In the genomic region with DNA sequence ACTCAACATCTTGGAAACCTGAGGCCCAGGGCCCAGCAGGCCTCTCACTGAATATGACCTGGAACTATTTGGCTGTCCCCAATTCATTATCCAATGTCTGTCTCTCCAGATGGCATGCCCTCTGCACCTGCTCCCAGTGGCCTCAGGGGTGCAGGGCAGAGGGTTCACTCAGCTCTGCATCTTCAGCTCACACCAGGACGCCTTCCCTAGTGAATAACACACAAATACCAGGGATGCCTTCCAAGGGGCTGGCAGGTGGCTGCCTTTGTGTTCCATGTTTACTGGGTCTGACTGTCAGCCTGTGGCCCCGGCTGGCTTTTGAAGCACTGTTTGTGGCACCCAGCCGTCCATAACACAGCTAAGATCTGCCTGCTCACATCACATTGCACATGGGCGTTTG, we compare ENCODE assay signal across 1 cellular context.
TF ChIP-seq lines count a peak whose summit lies in the region.

No MANE protein-coding gene starts in this region.

TF ChIP-seq in HepG2, 621 proteins besides CTCF, POLR2A, EP300 and RAD21 (continued from another document):
- TF ChIP-seq, protein P1, sequence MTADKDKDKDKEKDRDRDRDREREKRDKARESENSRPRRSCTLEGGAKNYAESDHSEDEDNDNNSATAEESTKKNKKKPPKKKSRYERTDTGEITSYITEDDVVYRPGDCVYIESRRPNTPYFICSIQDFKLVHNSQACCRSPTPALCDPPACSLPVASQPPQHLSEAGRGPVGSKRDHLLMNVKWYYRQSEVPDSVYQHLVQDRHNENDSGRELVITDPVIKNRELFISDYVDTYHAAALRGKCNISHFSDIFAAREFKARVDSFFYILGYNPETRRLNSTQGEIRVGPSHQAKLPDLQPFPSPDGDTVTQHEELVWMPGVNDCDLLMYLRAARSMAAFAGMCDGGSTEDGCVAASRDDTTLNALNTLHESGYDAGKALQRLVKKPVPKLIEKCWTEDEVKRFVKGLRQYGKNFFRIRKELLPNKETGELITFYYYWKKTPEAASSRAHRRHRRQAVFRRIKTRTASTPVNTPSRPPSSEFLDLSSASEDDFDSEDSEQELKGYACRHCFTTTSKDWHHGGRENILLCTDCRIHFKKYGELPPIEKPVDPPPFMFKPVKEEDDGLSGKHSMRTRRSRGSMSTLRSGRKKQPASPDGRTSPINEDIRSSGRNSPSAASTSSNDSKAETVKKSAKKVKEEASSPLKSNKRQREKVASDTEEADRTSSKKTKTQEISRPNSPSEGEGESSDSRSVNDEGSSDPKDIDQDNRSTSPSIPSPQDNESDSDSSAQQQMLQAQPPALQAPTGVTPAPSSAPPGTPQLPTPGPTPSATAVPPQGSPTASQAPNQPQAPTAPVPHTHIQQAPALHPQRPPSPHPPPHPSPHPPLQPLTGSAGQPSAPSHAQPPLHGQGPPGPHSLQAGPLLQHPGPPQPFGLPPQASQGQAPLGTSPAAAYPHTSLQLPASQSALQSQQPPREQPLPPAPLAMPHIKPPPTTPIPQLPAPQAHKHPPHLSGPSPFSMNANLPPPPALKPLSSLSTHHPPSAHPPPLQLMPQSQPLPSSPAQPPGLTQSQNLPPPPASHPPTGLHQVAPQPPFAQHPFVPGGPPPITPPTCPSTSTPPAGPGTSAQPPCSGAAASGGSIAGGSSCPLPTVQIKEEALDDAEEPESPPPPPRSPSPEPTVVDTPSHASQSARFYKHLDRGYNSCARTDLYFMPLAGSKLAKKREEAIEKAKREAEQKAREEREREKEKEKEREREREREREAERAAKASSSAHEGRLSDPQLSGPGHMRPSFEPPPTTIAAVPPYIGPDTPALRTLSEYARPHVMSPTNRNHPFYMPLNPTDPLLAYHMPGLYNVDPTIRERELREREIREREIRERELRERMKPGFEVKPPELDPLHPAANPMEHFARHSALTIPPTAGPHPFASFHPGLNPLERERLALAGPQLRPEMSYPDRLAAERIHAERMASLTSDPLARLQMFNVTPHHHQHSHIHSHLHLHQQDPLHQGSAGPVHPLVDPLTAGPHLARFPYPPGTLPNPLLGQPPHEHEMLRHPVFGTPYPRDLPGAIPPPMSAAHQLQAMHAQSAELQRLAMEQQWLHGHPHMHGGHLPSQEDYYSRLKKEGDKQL (CRISPR knock-in tag; IDR thresholded peaks at IDR 0.05; ENCODE audit: low read depth): no peak
- TF ChIP-seq JUND (CRISPR knock-in tag; IDR thresholded peaks at IDR 0.05) (no peak), TSC22D2 (CRISPR knock-in tag; IDR thresholded peaks at IDR 0.05; ENCODE audit: borderline replicate concordance) (no peak), ELF3 (CRISPR knock-in tag; IDR thresholded peaks at IDR 0.05) (no peak), ZFP62 (CRISPR knock-in tag; IDR thresholded peaks at IDR 0.05) (no peak), ZNF747 (CRISPR knock-in tag; IDR thresholded peaks at IDR 0.05; ENCODE audit: borderline replicate concordance) (no peak), TAF15 (IDR thresholded peaks at IDR 0.05; ENCODE audit: low read depth, low read length, poor library complexity, severe bottlenecking) (no peak), ZFP1 (CRISPR knock-in tag; IDR thresholded peaks at IDR 0.05) (no peak), SP1 (IDR thresholded peaks at IDR 0.05) (no peak), SP1 (CRISPR knock-in tag; IDR thresholded peaks at IDR 0.05) (no peak), ZNF644 (CRISPR knock-in tag; IDR thresholded peaks at IDR 0.05; ENCODE audit: low read depth) (no peak), ZNF205 (CRISPR knock-in tag; IDR thresholded peaks at IDR 0.05) (no peak), RFX5 (IDR thresholded peaks at IDR 0.05; ENCODE audit: low read depth, low read length) (no peak), ZNF777 (CRISPR knock-in tag; IDR thresholded peaks at IDR 0.05) (no peak)
- TF ChIP-seq, protein P2, sequence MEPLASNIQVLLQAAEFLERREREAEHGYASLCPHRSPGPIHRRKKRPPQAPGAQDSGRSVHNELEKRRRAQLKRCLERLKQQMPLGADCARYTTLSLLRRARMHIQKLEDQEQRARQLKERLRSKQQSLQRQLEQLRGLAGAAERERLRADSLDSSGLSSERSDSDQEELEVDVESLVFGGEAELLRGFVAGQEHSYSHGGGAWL (CRISPR knock-in tag; IDR thresholded peaks at IDR 0.05): no peak
- TF ChIP-seq, protein P3, sequence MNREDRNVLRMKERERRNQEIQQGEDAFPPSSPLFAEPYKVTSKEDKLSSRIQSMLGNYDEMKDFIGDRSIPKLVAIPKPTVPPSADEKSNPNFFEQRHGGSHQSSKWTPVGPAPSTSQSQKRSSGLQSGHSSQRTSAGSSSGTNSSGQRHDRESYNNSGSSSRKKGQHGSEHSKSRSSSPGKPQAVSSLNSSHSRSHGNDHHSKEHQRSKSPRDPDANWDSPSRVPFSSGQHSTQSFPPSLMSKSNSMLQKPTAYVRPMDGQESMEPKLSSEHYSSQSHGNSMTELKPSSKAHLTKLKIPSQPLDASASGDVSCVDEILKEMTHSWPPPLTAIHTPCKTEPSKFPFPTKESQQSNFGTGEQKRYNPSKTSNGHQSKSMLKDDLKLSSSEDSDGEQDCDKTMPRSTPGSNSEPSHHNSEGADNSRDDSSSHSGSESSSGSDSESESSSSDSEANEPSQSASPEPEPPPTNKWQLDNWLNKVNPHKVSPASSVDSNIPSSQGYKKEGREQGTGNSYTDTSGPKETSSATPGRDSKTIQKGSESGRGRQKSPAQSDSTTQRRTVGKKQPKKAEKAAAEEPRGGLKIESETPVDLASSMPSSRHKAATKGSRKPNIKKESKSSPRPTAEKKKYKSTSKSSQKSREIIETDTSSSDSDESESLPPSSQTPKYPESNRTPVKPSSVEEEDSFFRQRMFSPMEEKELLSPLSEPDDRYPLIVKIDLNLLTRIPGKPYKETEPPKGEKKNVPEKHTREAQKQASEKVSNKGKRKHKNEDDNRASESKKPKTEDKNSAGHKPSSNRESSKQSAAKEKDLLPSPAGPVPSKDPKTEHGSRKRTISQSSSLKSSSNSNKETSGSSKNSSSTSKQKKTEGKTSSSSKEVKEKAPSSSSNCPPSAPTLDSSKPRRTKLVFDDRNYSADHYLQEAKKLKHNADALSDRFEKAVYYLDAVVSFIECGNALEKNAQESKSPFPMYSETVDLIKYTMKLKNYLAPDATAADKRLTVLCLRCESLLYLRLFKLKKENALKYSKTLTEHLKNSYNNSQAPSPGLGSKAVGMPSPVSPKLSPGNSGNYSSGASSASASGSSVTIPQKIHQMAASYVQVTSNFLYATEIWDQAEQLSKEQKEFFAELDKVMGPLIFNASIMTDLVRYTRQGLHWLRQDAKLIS (CRISPR knock-in tag; IDR thresholded peaks at IDR 0.05): no peak
- TF ChIP-seq, protein P4, sequence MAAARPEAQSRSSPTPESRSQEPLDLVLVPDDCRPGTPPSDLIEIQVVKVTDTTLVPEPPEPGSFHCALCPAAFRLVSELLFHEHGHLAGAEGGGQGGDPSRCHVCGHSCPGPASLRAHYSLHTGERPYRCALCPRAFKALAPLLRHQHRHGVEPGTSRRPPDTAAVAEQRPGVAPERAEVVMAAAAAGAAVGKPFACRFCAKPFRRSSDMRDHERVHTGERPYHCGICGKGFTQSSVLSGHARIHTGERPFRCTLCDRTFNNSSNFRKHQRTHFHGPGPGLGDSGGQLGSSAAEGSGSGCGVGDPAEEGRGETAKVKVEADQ (CRISPR knock-in tag; IDR thresholded peaks at IDR 0.05; ENCODE audit: borderline replicate concordance): no peak
- TF ChIP-seq, protein P5, sequence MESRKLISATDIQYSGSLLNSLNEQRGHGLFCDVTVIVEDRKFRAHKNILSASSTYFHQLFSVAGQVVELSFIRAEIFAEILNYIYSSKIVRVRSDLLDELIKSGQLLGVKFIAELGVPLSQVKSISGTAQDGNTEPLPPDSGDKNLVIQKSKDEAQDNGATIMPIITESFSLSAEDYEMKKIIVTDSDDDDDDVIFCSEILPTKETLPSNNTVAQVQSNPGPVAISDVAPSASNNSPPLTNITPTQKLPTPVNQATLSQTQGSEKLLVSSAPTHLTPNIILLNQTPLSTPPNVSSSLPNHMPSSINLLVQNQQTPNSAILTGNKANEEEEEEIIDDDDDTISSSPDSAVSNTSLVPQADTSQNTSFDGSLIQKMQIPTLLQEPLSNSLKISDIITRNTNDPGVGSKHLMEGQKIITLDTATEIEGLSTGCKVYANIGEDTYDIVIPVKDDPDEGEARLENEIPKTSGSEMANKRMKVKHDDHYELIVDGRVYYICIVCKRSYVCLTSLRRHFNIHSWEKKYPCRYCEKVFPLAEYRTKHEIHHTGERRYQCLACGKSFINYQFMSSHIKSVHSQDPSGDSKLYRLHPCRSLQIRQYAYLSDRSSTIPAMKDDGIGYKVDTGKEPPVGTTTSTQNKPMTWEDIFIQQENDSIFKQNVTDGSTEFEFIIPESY (CRISPR knock-in tag; IDR thresholded peaks at IDR 0.05): no peak
- TF ChIP-seq, protein P6, sequence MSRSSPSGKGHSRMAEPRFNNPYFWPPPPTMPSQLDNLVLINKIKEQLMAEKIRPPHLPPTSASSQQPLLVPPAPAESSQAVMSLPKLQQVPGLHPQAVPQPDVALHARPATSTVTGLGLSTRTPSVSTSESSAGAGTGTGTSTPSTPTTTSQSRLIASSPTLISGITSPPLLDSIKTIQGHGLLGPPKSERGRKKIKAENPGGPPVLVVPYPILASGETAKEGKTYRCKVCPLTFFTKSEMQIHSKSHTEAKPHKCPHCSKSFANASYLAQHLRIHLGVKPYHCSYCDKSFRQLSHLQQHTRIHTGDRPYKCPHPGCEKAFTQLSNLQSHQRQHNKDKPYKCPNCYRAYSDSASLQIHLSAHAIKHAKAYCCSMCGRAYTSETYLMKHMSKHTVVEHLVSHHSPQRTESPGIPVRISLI (CRISPR knock-in tag; IDR thresholded peaks at IDR 0.05; ENCODE audit: borderline replicate concordance): no peak
